Comparison of ENCODE assay signal across 1 cellular context in genomic region chr16:75402174-75402820, GRCh38.
TF ChIP-seq lines count a peak whose summit lies in the region.

No MANE protein-coding gene starts in this region.

TF ChIP-seq in HepG2, 621 proteins besides CTCF, POLR2A, EP300 and RAD21 (continued from another document):
- TF ChIP-seq PAXIP1 (CRISPR knock-in tag; conservative IDR thresholded peaks at IDR 0.05) = no peak
- no peak for TF ChIP-seq ZNF335 (CRISPR knock-in tag; IDR thresholded peaks at IDR 0.05)
- no peak for TF ChIP-seq RARA (CRISPR knock-in tag; IDR thresholded peaks at IDR 0.05)
- no peak for TF ChIP-seq ZFP36L1 (CRISPR knock-in tag; IDR thresholded peaks at IDR 0.05)
- TF ChIP-seq REL (CRISPR knock-in tag; conservative IDR thresholded peaks at IDR 0.05) = no peak
- TF ChIP-seq RFXANK (CRISPR knock-in tag; IDR thresholded peaks at IDR 0.05) = no peak
- no peak for TF ChIP-seq ZHX1 (CRISPR knock-in tag; IDR thresholded peaks at IDR 0.05; ENCODE audit: low read depth)
- TF ChIP-seq TRAFD1 (CRISPR knock-in tag; IDR thresholded peaks at IDR 0.05; ENCODE audit: borderline replicate concordance) = no peak
